In the genomic region with DNA sequence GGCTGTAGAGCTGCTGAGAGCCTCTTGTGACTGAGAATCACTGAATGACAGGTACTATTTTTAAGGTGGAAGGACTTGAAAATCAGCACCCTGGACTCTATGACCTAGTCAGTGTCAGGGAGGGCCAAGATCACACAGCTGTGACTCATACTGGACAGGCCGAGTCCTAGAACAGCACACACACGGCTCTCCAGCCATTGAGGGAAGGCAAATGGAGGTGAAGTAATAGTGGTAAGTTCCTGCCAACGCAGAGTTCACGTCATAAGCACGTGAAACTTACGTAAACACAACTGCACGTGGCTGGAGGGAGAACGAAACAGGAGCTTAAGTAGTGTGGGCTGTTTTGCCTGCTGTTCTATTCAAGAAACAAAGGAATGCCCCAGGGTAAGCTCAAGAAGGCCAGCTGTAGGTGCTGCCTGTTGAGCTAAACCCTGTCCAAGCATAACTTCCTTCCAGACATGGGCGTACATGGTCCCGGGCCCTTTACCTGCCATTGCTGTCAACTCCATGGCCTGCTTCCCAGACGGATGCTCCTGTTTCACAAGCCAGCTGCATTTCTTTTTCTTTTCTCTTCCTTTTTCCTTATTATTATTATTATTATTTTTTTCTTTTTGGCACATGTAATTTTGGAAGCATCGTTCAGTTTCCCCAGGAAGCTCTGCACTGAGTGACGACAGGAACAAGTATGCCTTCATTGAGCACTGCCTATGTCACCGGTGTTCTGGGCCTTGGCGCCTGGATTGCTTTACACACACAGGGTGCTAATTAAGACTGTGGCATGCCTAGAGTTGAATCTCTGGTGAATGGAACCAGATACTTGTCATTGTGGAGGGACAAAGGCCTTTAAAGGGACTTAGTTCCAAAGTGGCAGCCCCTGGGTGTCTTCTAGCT, we compare ENCODE assay signal across 9 cellular contexts. TPM values are rescaled to one million over a fixed set of nuclear protein-coding genes. Genes with fewer than 3 reads are reported as not detected.
DNase-seq lines count a peak whose midpoint lies in the region; ATAC-seq, FAIRE-seq and TF ChIP-seq lines count a peak whose summit lies in the region.
"Had no signal": no experiment of that assay in that cellular context is flagged by ENCODE, and none has a peak within 500 bp of the region (broad histone marks: within the 10 kb centered on the region; RNA-seq: fewer than 3 reads in every experiment).

No MANE protein-coding gene starts in this region.

- ATAC-seq in HG03354 (IDR thresholded peaks at IDR 0.05; ENCODE audit: poor library complexity, severe bottlenecking, unreplicated experiment): no peak
- no peak for ATAC-seq in GM18498 (IDR thresholded peaks at IDR 0.05; ENCODE audit: unreplicated experiment)
- ATAC-seq in HG03108 (IDR thresholded peaks at IDR 0.05; ENCODE audit: unreplicated experiment): no peak

- no peaks in the 10 kb centered on the region for H4K20me1 ChIP-seq in astrocyte (ENCODE audit: insufficient read depth, low read length)

- H3K27me3 Mint-ChIP-seq in astrocyte (ENCODE audit: low read depth, unreplicated experiment): peaks cover 4% of the 10 kb centered on the region

- peaks cover 2% of the 10 kb centered on the region for H3K27me3 ChIP-seq in astrocyte (ENCODE audit: insufficient read depth, low read length)
- no peaks in the 10 kb centered on the region for H3K27me3 ChIP-seq in tibial nerve

- H3K36me3 ChIP-seq in astrocyte (ENCODE audit: insufficient read depth, low read length) (no peaks in the 10 kb centered on the region), tibial nerve (no peaks in the 10 kb centered on the region)

- peaks cover 2% of the 10 kb centered on the region for H3K36me3 Mint-ChIP-seq in astrocyte (ENCODE audit: low read depth, unreplicated experiment)

- DNase-seq in HT1080 (ENCODE audit: low read depth): peak; percentile 73
- DNase-seq in astrocyte (ENCODE audit: low read depth): peak; percentile 41
- DNase-seq in kidney tubule cell (ENCODE audit: low spot score): peak; percentile 73
- DNase-seq in tibial nerve (ENCODE audit: low spot score in 2 of 2): peak; percentile 64 to 89
- DNase-seq in NCI-H1694 (lab: John Stamatoyannopoulos, UW): no peak

- no peak for TF ChIP-seq CTCF in astrocyte (IDR thresholded peaks at IDR 0.05; ENCODE audit: insufficient read depth, low read depth, low read length)
- TF ChIP-seq CTCF in tibial nerve (IDR thresholded peaks at IDR 0.05): peak in 1 of 5 experiments; percentile 20

- peaks cover 32% of the 10 kb centered on the region for H3K4me1 Mint-ChIP-seq in astrocyte (ENCODE audit: low read depth, unreplicated experiment)

- H3K9me3 Mint-ChIP-seq in astrocyte (ENCODE audit: unreplicated experiment): no peaks in the 10 kb centered on the region

- no peak overlapping the region for H3K4me2 ChIP-seq in astrocyte (ENCODE audit: low read length)

- no peak for FAIRE-seq in astrocyte (lab: Jason Lieb, UNC)
- FAIRE-seq: endometrium had no signal

- H3K4me1 ChIP-seq in astrocyte (ENCODE audit: insufficient read depth, low read length): no peaks in the 10 kb centered on the region
- peaks cover 0 to 40% (median 20%) of the 10 kb centered on the region in 4 donors for H3K4me1 ChIP-seq in tibial nerve

- H3K27ac Mint-ChIP-seq in astrocyte (ENCODE audit: unreplicated experiment): no peak overlapping the region

- 53 to 54% methylated on average over 15 of the region's 15 CpGs for WGBS in tibial nerve, 2 donors

- H3K4me3 ChIP-seq in astrocyte (ENCODE audit: insufficient read depth, low read depth, low read length) (no peak overlapping the region), tibial nerve (no peak overlapping the region)

- peak; percentile 92 to 95 for TF ChIP-seq EP300 in tibial nerve (IDR thresholded peaks at IDR 0.05)

- no peak overlapping the region for H2AFZ ChIP-seq in astrocyte (ENCODE audit: low read depth, low read length)

- H3K9ac ChIP-seq in astrocyte (ENCODE audit: low read length): no peak overlapping the region

- H3K27ac ChIP-seq in astrocyte (ENCODE audit: low read depth, low read length) (no peak overlapping the region), tibial nerve (peak overlapping the region in 3 of 4 donors; percentile 34 to 82 (median 63))

- H3K79me2 ChIP-seq in astrocyte (ENCODE audit: insufficient read depth, low read length): no peaks in the 10 kb centered on the region

- H3K9me3 ChIP-seq in astrocyte (ENCODE audit: insufficient read depth, low read depth, low read length) (no peaks in the 10 kb centered on the region), tibial nerve (no peaks in the 10 kb centered on the region)

- TF ChIP-seq POLR2A in tibial nerve (IDR thresholded peaks at IDR 0.05): peak in 1 of 2 donors; percentile 13

- no peak overlapping the region for H3K4me3 Mint-ChIP-seq in astrocyte (ENCODE audit: unreplicated experiment)

RNA-seq across cellular contexts. Expression of a gene that starts 10.2 kb away (rescaled TPM):
- total RNA-seq in HT1080 (2014; rRNA removed; shearing (Covaris generic)): 0.50 TPM in 1 of 2 replicates, not detected in the other
- not detected in 2 replicates for polyA plus RNA-seq in HT1080 (2015; cell fraction: cytosol; rRNA removed)
- 0.12 and 1.1 TPM in 2 replicates for polyA plus RNA-seq in HT1080 (2015; cell fraction: nucleus; rRNA removed)
- total RNA-seq in astrocyte: 0.09 TPM in 1 of 2 replicates, not detected in the other
- 10 to 100 TPM; 27.5 to 53.8 (median 47.3) TPM for total RNA-seq in tibial nerve

Comparison
In these comparisons a context has a peak if more than half of its experiments do, and no peak if none do; other contexts are left out.
1. RNA of a gene that starts 10.2 kb away (total RNA-seq): 27.5 to 53.8 TPM in tibial nerve; 0.50 TPM in HT1080 and 0.09 TPM in astrocyte; every median in the first group is over 10 times any median in the second.